In the genomic region with DNA sequence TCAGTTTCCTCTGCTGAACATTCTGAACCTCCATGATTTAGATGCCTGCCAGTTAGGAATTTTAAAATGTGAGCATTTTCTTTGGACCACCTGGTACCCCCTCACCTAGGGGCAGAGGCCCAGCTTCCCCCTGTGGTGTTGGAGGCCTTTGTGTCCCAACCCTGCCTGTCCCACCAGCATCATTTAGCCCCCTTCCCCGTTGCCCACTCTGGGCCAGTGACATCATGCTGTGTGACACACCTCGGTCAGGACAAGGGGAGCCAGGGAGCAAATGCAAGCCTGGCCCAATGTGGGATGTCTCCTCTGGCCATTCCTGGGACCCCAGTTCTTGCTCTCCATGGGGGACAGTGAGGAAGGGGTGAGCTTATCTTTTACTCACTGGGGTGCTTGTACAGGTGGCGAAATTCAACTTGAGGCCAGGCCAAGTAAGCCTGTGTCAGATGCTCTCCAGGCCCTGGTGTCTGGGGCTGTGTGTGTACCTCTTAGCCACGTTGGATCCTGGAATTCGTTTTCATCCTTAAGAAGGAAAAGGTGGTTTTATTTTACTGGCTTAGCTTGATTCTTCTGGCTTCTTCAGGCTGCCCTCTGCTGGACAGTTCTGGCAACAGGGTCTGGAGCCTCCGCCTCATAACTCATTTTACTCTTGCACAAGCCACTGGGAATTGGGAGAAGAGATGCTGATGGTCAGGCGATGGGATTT, we compare ENCODE assay signal across 9 cellular contexts. TPM values are rescaled to one million over a fixed set of nuclear protein-coding genes. Genes with fewer than 3 reads are reported as not detected.
A peak's percentile ranks its signal among the peaks of the same experiment; 100 is the strongest.
DNase-seq lines count a peak whose midpoint lies in the region; ATAC-seq, FAIRE-seq and TF ChIP-seq lines count a peak whose summit lies in the region.
"Had no signal": no experiment of that assay in that cellular context is flagged by ENCODE, and none has a peak within 500 bp of the region (broad histone marks: within the 10 kb centered on the region; RNA-seq: fewer than 3 reads in every experiment).

No MANE protein-coding gene starts in this region.

- peak; percentile 89 for FAIRE-seq in K562 (lab: Jason Lieb, UNC)

- H3K36me3 ChIP-seq in GM23338 (ENCODE audit: insufficient read depth) (peaks cover 10% of the 10 kb centered on the region), K562 (ENCODE audit: control insufficient read depth, insufficient read depth, low read length) (no peaks in the 10 kb centered on the region)
- H3K36me3 ChIP-seq in effector memory CD4-positive, alpha-beta T cell (ENCODE audit: control insufficient read depth, insufficient read depth, low read length) = no peaks in the 10 kb centered on the region

- H2AFZ ChIP-seq in GM23338 (no peak overlapping the region), K562 (ENCODE audit: low read depth, low read length) (no peak overlapping the region)

- H3K4me1 ChIP-seq in GM23338 (ENCODE audit: insufficient read depth) (no peaks in the 10 kb centered on the region), K562 (replicated peaks in 1 of 2; ENCODE audit: control insufficient read depth in 2 of 2, insufficient read depth in 2 of 2, low read length in 2 of 2) (no peaks in the 10 kb centered on the region)
- H3K4me1 ChIP-seq in effector memory CD4-positive, alpha-beta T cell (ENCODE audit: control insufficient read depth, insufficient read depth, low read length, poor library complexity, severe bottlenecking) = no peaks in the 10 kb centered on the region

- TF ChIP-seq EP300 in K562 (IDR thresholded peaks at IDR 0.05; ENCODE audit: low read length) = no peak

- H3K4me2 ChIP-seq in GM23338 = no peak overlapping the region
- no peak overlapping the region for H3K4me2 ChIP-seq in K562 (ENCODE audit: insufficient read depth, low read length)

- DNase-seq in CD14-positive monocyte (ENCODE audit: low spot score) (no peak), GM23338 (ENCODE audit: low spot score) (peak; percentile 84), NCI-H82 (lab: John Stamatoyannopoulos, UW) (peak; percentile 85), K562 (ENCODE audit: extremely low read depth in 1 of 4, low spot score in 3 of 4) (peak; percentile 46 to 63 (median 54)), inferior parietal cortex (ENCODE audit: extremely low spot score) (peak; percentile 70)
- peak; percentile 26 to 37 for DNase-seq in stimulated activated CD4-positive, alpha-beta T cell treated with anti-CD3 and anti-CD28 coated beads, Interleukin-2, amount 100 ng/mL, for 48 hours
- DNase-seq in effector memory CD4-positive, alpha-beta T cell = no peak

- POLR2A ChIA-PET in K562 (lab: Yijun Ruan, JAX) = interaction anchor here (0.6 to 1.0 kb wide), 4 partner anchors 9 to 241 kb away, joined by 3 to 7 read pairs (median 4); no protein-coding TSS in a partner anchor

- in situ Hi-C loops in K562 (cut with MboI) = no loop called here

- no peaks in the 10 kb centered on the region for H4K20me1 ChIP-seq in GM23338 (replicated peaks; ENCODE audit: insufficient read depth)
- peaks cover 7% of the 10 kb centered on the region; the same call in 1 of the 2 replicates for H4K20me1 ChIP-seq in K562 (replicated peaks; ENCODE audit: control insufficient read depth, insufficient read depth, low read length)

- H3K4me1 Mint-ChIP-seq in CD14-positive monocyte = no peaks in the 10 kb centered on the region
- H3K4me1 Mint-ChIP-seq in GM23338 = peaks cover 3% of the 10 kb centered on the region; the same call in 1 of the 3 replicates
- H3K4me1 Mint-ChIP-seq: naive thymus-derived CD8-positive, alpha-beta T cell had no signal

- ATAC-seq in GM23338 = peak; percentile 72
- peak; percentile 81 for ATAC-seq in K562
- no peak for ATAC-seq in GM21381 (IDR thresholded peaks at IDR 0.05; ENCODE audit: unreplicated experiment)
- ATAC-seq: naive thymus-derived CD8-positive, alpha-beta T cell had no signal

- H3K36me3 Mint-ChIP-seq in CD14-positive monocyte = no peaks in the 10 kb centered on the region
- H3K36me3 Mint-ChIP-seq in GM23338 (ENCODE audit: low read depth) = peaks cover 49% of the 10 kb centered on the region
- H3K36me3 Mint-ChIP-seq: naive thymus-derived CD8-positive, alpha-beta T cell had no signal

- WGBS in K562 (ENCODE audit: insufficient coverage, low coverage, missing lambda C conversion rate) = 3% methylated on average over 7 of the region's 7 CpGs

- H3K27ac Mint-ChIP-seq in CD14-positive monocyte (no peak overlapping the region), GM23338 (no peak overlapping the region)
- H3K27ac Mint-ChIP-seq: naive thymus-derived CD8-positive, alpha-beta T cell had no signal

- intact Hi-C loops in CD14-positive monocyte (cut with micrococcal nuclease) = loop anchor here in 1 of 2 donors (5.0 kb wide), 1 partner anchor 200 kb away; no protein-coding TSS in a partner anchor
- intact Hi-C loops in K562 (cut with micrococcal nuclease) = loop anchor here (1.0 kb wide), 1 partner anchor 202 kb away; no protein-coding TSS in a partner anchor

- peaks cover 0 to 6% (median 0%) of the 10 kb centered on the region in 7 donors for H3K9me3 Mint-ChIP-seq in CD14-positive monocyte
- no peaks in the 10 kb centered on the region for H3K9me3 Mint-ChIP-seq in GM23338
- H3K9me3 Mint-ChIP-seq: naive thymus-derived CD8-positive, alpha-beta T cell had no signal

- H3K9me1 ChIP-seq in K562 (ENCODE audit: control insufficient read depth, insufficient read depth, low read length) = no peaks in the 10 kb centered on the region

- no peak for TF ChIP-seq POLR2A in K562 (conservative IDR thresholded peaks at IDR 0.05)

- H3K9me3 ChIP-seq in K562 (replicated peaks; ENCODE audit: control insufficient read depth, insufficient read depth, low read depth, low read length) = no peaks in the 10 kb centered on the region
- H3K9me3 ChIP-seq in effector memory CD4-positive, alpha-beta T cell (ENCODE audit: control insufficient read depth, low read length) = no peaks in the 10 kb centered on the region

- H3K27me3 ChIP-seq in GM23338 (ENCODE audit: insufficient read depth) = no peaks in the 10 kb centered on the region
- H3K27me3 ChIP-seq in K562 (ENCODE audit: control insufficient read depth in 2 of 2, insufficient read depth in 2 of 2, low read length in 2 of 2) = peaks cover 24 to 62% of the 10 kb centered on the region in 2 experiments
- H3K27me3 ChIP-seq in effector memory CD4-positive, alpha-beta T cell (replicated peaks; ENCODE audit: control insufficient read depth, insufficient read depth, low read length, poor library complexity, severe bottlenecking) = no peaks in the 10 kb centered on the region

- H3K9ac ChIP-seq in K562 (ENCODE audit: insufficient read depth in 1 of 2, low read depth in 2 of 2, low read length in 2 of 2) = no peak overlapping the region; a peak in 1 of 4 replicates

- BruUV-seq in K562 (replicated peaks; lab: Mats Ljungman, UMichigan) = no TSS peak

- no peaks in the 10 kb centered on the region for H3K9me2 ChIP-seq in GM23338 (ENCODE audit: insufficient read depth)

- H3K27me3 Mint-ChIP-seq in CD14-positive monocyte (ENCODE audit: low read depth in 3 of 3) (peaks cover 0 to 3% (median 2%) of the 10 kb centered on the region in 3 donors), GM23338 (ENCODE audit: insufficient read depth, low read depth, poor library complexity) (peaks cover 2% of the 10 kb centered on the region)

- H3F3A ChIP-seq in GM23338 (replicated peaks; ENCODE audit: low read depth) = no peaks in the 10 kb centered on the region

- CTCF ChIA-PET in K562 (lab: Yijun Ruan, JAX; ENCODE audit: low intra/inter-chr PET ratio) = interaction anchor here (0.6 to 1.7 kb wide), 4 partner anchors 10 to 396 kb away, joined by 3 to 11 read pairs (median 6); no protein-coding TSS in a partner anchor

- H3K27ac ChIP-seq in GM23338 (ENCODE audit: low read depth) (0 out of 2 replicates have a peak overlapping the region, but pooled peaks have one; percentile 32), K562 (ENCODE audit: extremely low read depth, low read depth, low read length) (no peak overlapping the region)
- H3K27ac ChIP-seq in effector memory CD4-positive, alpha-beta T cell (ENCODE audit: insufficient read depth, low read length, poor library complexity, severe bottlenecking) = no peak overlapping the region

- H3K4me3 Mint-ChIP-seq in CD14-positive monocyte (no peak overlapping the region), GM23338 (no peak overlapping the region)
- H3K4me3 Mint-ChIP-seq: naive thymus-derived CD8-positive, alpha-beta T cell had no signal

- TF ChIP-seq RAD21 in K562 (CRISPR knock-in tag; conservative IDR thresholded peaks at IDR 0.05 in 1 of 2, IDR thresholded peaks at IDR 0.05 in 1 of 2) = peak; percentile 45 to 61; a peak in 3 of 4 replicates

- H3K79me2 ChIP-seq in GM23338 (replicated peaks; ENCODE audit: insufficient read depth) = no peaks in the 10 kb centered on the region
- H3K79me2 ChIP-seq in K562 (ENCODE audit: control insufficient read depth, insufficient read depth, low read length) = no peaks in the 10 kb centered on the region

- TF ChIP-seq CTCF in CD14-positive monocyte (IDR thresholded peaks at IDR 0.05) = peak; percentile 83
- peak; percentile 78 to 86 for TF ChIP-seq CTCF in GM23338 (conservative IDR thresholded peaks at IDR 0.05; ENCODE audit: low read depth in 2 of 2)
- peak; percentile 54 to 83 (median 77) for TF ChIP-seq CTCF in K562 (IDR thresholded peaks at IDR 0.05 in 2 of 3, conservative IDR thresholded peaks at IDR 0.05 in 1 of 3; ENCODE audit: insufficient read depth in 2 of 3, low read depth in 1 of 3, low read length in 3 of 3)

- H3K4me3 ChIP-seq in GM23338 = no peak overlapping the region
- no peak overlapping the region for H3K4me3 ChIP-seq in K562
- H3K4me3 ChIP-seq in effector memory CD4-positive, alpha-beta T cell (ENCODE audit: insufficient read depth, low read depth, low read length, poor library complexity, severe bottlenecking) = no peak overlapping the region

RNA-seq across cellular contexts. Expression of a gene that starts 49.7 kb away (rescaled TPM):
- under 1 TPM; 0.12 to 0.13 TPM for polyA plus RNA-seq in CD14-positive monocyte
- total RNA-seq in GM23338 (2014; rRNA removed; shearing (Covaris generic)) = 0.66 and 1.5 TPM in 2 replicates
- 1.0 and 1.1 TPM in 2 replicates for polyA plus RNA-seq in GM23338 (2016; fragmentation: Nextera tagmentation; extraction: Ambion mirVana)
- not detected in 2 replicates for total RNA-seq in K562 (2011; cell fraction: chromatin; rRNA removed; ENCODE audit: low replicate concordance)
- not detected in 2 replicates for total RNA-seq in K562 (2011; cell fraction: nucleolus; rRNA removed)
- not detected in 2 replicates for total RNA-seq in K562 (2011; cell fraction: nucleoplasm; rRNA removed)
- not detected in 2 replicates for total RNA-seq in K562 (2014; rRNA removed)
- total RNA-seq in K562 (2014; rRNA removed; fragmentation: Illumina TruSeq; extraction: Trizol) = not detected in 2 replicates
- total RNA-seq in K562 (2015; rRNA removed; fragmentation: Illumina TruSeq; extraction: Trizol) = not detected in 2 replicates
- not detected in 2 replicates for total RNA-seq in K562 (2021)
- 0.03 TPM in 1 of 2 replicates, not detected in the other for polyA plus RNA-seq in K562 (2011; rRNA removed)
- polyA plus RNA-seq in K562 (2011; cell fraction: cytosol; rRNA removed) = not detected in 2 replicates
- polyA plus RNA-seq in K562 (2011; cell fraction: nucleus; rRNA removed) = not detected in 2 replicates
- polyA plus RNA-seq in K562 (2012) = not detected in 2 replicates
- polyA plus RNA-seq in K562 (2014; fragmentation: Illumina TruSeq; extraction: Trizol) = not detected in 2 replicates
- not detected for polyA plus RNA-seq in K562 (2014; fragmentation: Nextera tagmentation; extraction: Ambion mirVana)
- polyA plus RNA-seq in K562 (2014; rRNA removed) = not detected in 2 replicates
- not detected in 2 replicates for polyA minus RNA-seq in K562 (2011; rRNA and poly(A)+ RNA removed)
- polyA minus RNA-seq in K562 (2011; cell fraction: cytosol; rRNA and poly(A)+ RNA removed) = not detected in 2 replicates
- polyA minus RNA-seq in K562 (2011; cell fraction: nucleus; rRNA and poly(A)+ RNA removed) = not detected in 2 replicates
- total RNA-seq: naive thymus-derived CD8-positive, alpha-beta T cell had no signal

Comparison
In these comparisons a context has a peak if more than half of its experiments do, and no peak if none do; other contexts are left out.
1. DNase-seq: peak in GM23338 (single experiment), NCI-H82 (single experiment), K562 (4 of 4), inferior parietal cortex (single experiment) and stimulated activated CD4-positive, alpha-beta T cell treated with anti-CD3 and anti-CD28 coated beads, Interleukin-2, amount 100 ng/mL, for 48 hours (2 of 2); none in CD14-positive monocyte (single experiment) and effector memory CD4-positive, alpha-beta T cell (0 of 3).
2. Peak in every context shown above with its lines, with median percentiles within 50 percentile points of each other: CTCF ChIP-seq.